In genomic region chr12:106141452-106141851, GRCh38 we compare ENCODE assay signal across 19 cellular contexts. TPM values are rescaled to one million over a fixed set of nuclear protein-coding genes. Genes with fewer than 3 reads are reported as not detected.
DNase-seq lines count a peak whose midpoint lies in the region; ATAC-seq and TF ChIP-seq lines count a peak whose summit lies in the region.
"Had no signal": no experiment of that assay in that cellular context is flagged by ENCODE, and none has a peak within 500 bp of the region (broad histone marks: within the 10 kb centered on the region; RNA-seq: fewer than 3 reads in every experiment).

No MANE protein-coding gene starts in this region.

- intact Hi-C loops in Panc1 (cut with micrococcal nuclease; ENCODE audit: unreplicated experiment) = no loop called here
- intact Hi-C loops in left ventricle myocardium superior (cut with micrococcal nuclease) = no loop called here
- intact Hi-C loops in esophagus muscularis mucosa (cut with DNase I) = no loop called here

- DNase-seq in EH (ENCODE audit: low read depth) (peak; percentile 60), Panc1 (ENCODE audit: low read depth, low spot score) (no peak), left ventricle myocardium superior (no peak), progenitor cell of endocrine pancreas (ENCODE audit: low spot score, unreplicated experiment) (no peak), esophagus muscularis mucosa (ENCODE audit: extremely low spot score) (no peak), GF-D8 (lab: John Stamatoyannopoulos, UW) (no peak), RWPE1 (ENCODE audit: low spot score) (no peak)
- DNase-seq in T-helper 2 cell treated with Interferon-gamma antibody and Interleukin-4, amounts not matched to agents 5 μg/mL and 100 μg/mL, for 36 hours (ENCODE audit: low spot score) = no peak
- DNase-seq: activated CD4-positive, alpha-beta T cell treated with anti-CD3 and anti-CD28 coated beads for 4 hours; activated T-cell treated with anti-CD3 and anti-CD28 coated beads, Interleukin-2, amount 50 U/mL, for 1 hour; DMS153; NCI-H1930; NCI-H526; Peyer's patch; stimulated activated naive CD4-positive, alpha-beta T cell had no signal

- no peak overlapping the region for H3K27ac Mint-ChIP-seq in progenitor cell of endocrine pancreas
- no peak overlapping the region for H3K27ac Mint-ChIP-seq in T-helper 2 cell treated with Interferon-gamma antibody and Interleukin-4, amounts not matched to agents 5 μg/mL and 100 μg/mL, for 36 hours
- H3K27ac Mint-ChIP-seq: activated naive CD8-positive, alpha-beta T cell; T-helper 1 cell treated with Interleukin-12 subunit alpha and Interleukin-12 subunit beta and Interleukin-4 antibody, amounts not matched to agents 30 μg/mL and 1 μg/mL, for 36 hours had no signal

- H3K4me3 Mint-ChIP-seq in progenitor cell of endocrine pancreas (ENCODE audit: low read depth) = peak overlapping the region; percentile 52
- H3K4me3 Mint-ChIP-seq in T-helper 2 cell treated with Interferon-gamma antibody and Interleukin-4, amounts not matched to agents 5 μg/mL and 100 μg/mL, for 36 hours = no peak overlapping the region
- H3K4me3 Mint-ChIP-seq: central memory CD8-positive, alpha-beta T cell; T-helper 1 cell treated with Interleukin-12 subunit alpha and Interleukin-12 subunit beta and Interleukin-4 antibody, amounts not matched to agents 30 μg/mL and 1 μg/mL, for 36 hours had no signal

- POLR2A ChIA-PET in Panc1 (lab: Charles Lee) (interaction anchor here (0.6 kb wide), 1 partner anchor 614 kb away, joined by 11 read pairs; no protein-coding TSS in a partner anchor), RWPE1 (lab: Yijun Ruan, JAX; ENCODE audit: low non-redundant PET) (no interaction called here)

- no peak for TF ChIP-seq CTCF in Panc1 (IDR thresholded peaks at IDR 0.05)
- TF ChIP-seq CTCF in progenitor cell of endocrine pancreas (IDR thresholded peaks at IDR 0.05; ENCODE audit: unreplicated experiment) = no peak
- no peak for TF ChIP-seq CTCF in esophagus muscularis mucosa (IDR thresholded peaks at IDR 0.05)
- no peak for TF ChIP-seq CTCF in RWPE1 (conservative IDR thresholded peaks at IDR 0.05; ENCODE audit: low read depth)

- no peaks in the 10 kb centered on the region for H3K9me3 Mint-ChIP-seq in progenitor cell of endocrine pancreas (ENCODE audit: low read depth)
- H3K9me3 Mint-ChIP-seq in T-helper 2 cell treated with Interferon-gamma antibody and Interleukin-4, amounts not matched to agents 5 μg/mL and 100 μg/mL, for 36 hours = no peaks in the 10 kb centered on the region
- H3K9me3 Mint-ChIP-seq: central memory CD8-positive, alpha-beta T cell; T-helper 1 cell treated with Interleukin-12 subunit alpha and Interleukin-12 subunit beta and Interleukin-4 antibody, amounts not matched to agents 30 μg/mL and 1 μg/mL, for 36 hours had no signal

- H3K36me3 Mint-ChIP-seq in progenitor cell of endocrine pancreas (ENCODE audit: insufficient read depth) = no peaks in the 10 kb centered on the region
- no peaks in the 10 kb centered on the region for H3K36me3 Mint-ChIP-seq in T-helper 2 cell treated with Interferon-gamma antibody and Interleukin-4, amounts not matched to agents 5 μg/mL and 100 μg/mL, for 36 hours (ENCODE audit: low read depth)
- H3K36me3 Mint-ChIP-seq: activated naive CD8-positive, alpha-beta T cell had no signal

- no peak for TF ChIP-seq EP300 in esophagus muscularis mucosa (IDR thresholded peaks at IDR 0.05)

- H3K27me3 Mint-ChIP-seq in progenitor cell of endocrine pancreas = peaks cover 3% of the 10 kb centered on the region
- H3K27me3 Mint-ChIP-seq in T-helper 2 cell treated with Interferon-gamma antibody and Interleukin-4, amounts not matched to agents 5 μg/mL and 100 μg/mL, for 36 hours (ENCODE audit: low read depth) = peaks cover 60% of the 10 kb centered on the region

- in situ Hi-C loops in Panc1 (cut with HindIII; ENCODE audit: low pct_unique_long_range_greater_than_20kb, low sequenced_read_pairs) = no loop called here

- H3K9me3 ChIP-seq in Panc1 (ENCODE audit: control insufficient read depth, insufficient read depth, low read depth, low read length) (no peaks in the 10 kb centered on the region), esophagus muscularis mucosa (no peaks in the 10 kb centered on the region)
- H3K9me3 ChIP-seq: Peyer's patch had no signal

- ATAC-seq in Panc1 (no peak), left ventricle myocardium superior (peak; percentile 36)
- ATAC-seq: sciatic nerve had no signal

- CTCF ChIA-PET in Panc1 (lab: Charles Lee) (interaction anchor here (1.2 kb wide), 1 partner anchor 82 kb away, joined by 3 read pairs; no protein-coding TSS in a partner anchor), RWPE1 (lab: Yijun Ruan, JAX) (no interaction called here)

- 78% methylated on average over 3 of the region's 3 CpGs for WGBS in esophagus muscularis mucosa

- BruUV-seq in Panc1 (replicated peaks; lab: Mats Ljungman, UMichigan) = no TSS peak

- no peaks in the 10 kb centered on the region for H3K27me3 ChIP-seq in Panc1 (ENCODE audit: control insufficient read depth, insufficient read depth, low read length)
- H3K27me3 ChIP-seq in esophagus muscularis mucosa = peaks cover 0 to 14% (median 0%) of the 10 kb centered on the region in 4 donors

- H3K27ac ChIP-seq in Panc1 (ENCODE audit: low read length) (peak overlapping the region; percentile 98), esophagus muscularis mucosa (replicated peaks in 1 of 4) (no peak overlapping the region), RWPE1 (no peak overlapping the region)

- peaks cover 39% of the 10 kb centered on the region for H3K4me1 Mint-ChIP-seq in progenitor cell of endocrine pancreas (ENCODE audit: low read depth)
- peaks cover 7% of the 10 kb centered on the region for H3K4me1 Mint-ChIP-seq in T-helper 2 cell treated with Interferon-gamma antibody and Interleukin-4, amounts not matched to agents 5 μg/mL and 100 μg/mL, for 36 hours (ENCODE audit: low read depth)

- H3K4me3 ChIP-seq in Panc1 (ENCODE audit: low read depth in 2 of 2, low read length in 2 of 2) (no peak overlapping the region), esophagus muscularis mucosa (no peak overlapping the region)

- H3K4me1 ChIP-seq in Panc1 (ENCODE audit: control insufficient read depth, insufficient read depth, low read length) (peaks cover 50% of the 10 kb centered on the region), esophagus muscularis mucosa (peaks cover 23 to 48% (median 43%) of the 10 kb centered on the region in 4 donors)

- H3K36me3 ChIP-seq in Panc1 (ENCODE audit: control insufficient read depth, insufficient read depth, low read length) (no peaks in the 10 kb centered on the region), esophagus muscularis mucosa (no peaks in the 10 kb centered on the region)
- H3K36me3 ChIP-seq: Peyer's patch had no signal

- TF ChIP-seq POLR2A in esophagus muscularis mucosa (IDR thresholded peaks at IDR 0.05; ENCODE audit: low read depth) = no peak

RNA-seq across cellular contexts. Expression of gene NUAK1, which starts 2.7 kb away (rescaled TPM):
- total RNA-seq in Panc1 (2021; ENCODE audit: unreplicated experiment) (50.3 TPM), left ventricle myocardium superior (38.8 TPM), progenitor cell of endocrine pancreas (7.6 and 9.7 TPM in 2 replicates), esophagus muscularis mucosa (10 to 100 TPM in 2 of 4 donors, 1 to 10 TPM in 2; 7.1 to 19.8 (median 10.7) TPM)
- polyA plus RNA-seq in Panc1 (2012; ENCODE audit: insufficient read length) = 33.2 TPM
